18 cellular contexts compared by ENCODE assay signal in the genomic region with DNA sequence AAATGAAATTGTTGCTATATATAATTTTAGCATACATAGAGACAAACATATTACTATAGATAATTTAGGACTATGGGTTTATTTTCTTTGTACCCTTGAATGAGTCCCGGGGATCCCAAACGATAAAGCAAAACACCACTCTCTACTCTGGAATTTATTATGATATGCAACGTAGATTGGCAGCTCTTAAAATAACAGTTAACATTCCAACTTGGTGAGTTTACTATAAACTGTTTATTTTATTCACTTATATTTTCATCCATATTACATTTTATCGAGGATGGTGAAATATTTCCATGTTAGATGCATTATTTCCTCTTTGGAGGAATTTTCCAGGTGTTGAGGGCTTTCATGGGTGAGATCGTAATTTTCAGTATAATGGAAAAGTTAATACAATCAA.
DNase-seq lines count a peak whose midpoint lies in the region; ATAC-seq and TF ChIP-seq lines count a peak whose summit lies in the region.
"Had no signal": no experiment of that assay in that cellular context is flagged by ENCODE, and none has a peak within 500 bp of the region (broad histone marks: within the 10 kb centered on the region; RNA-seq: fewer than 3 reads in every experiment).

No MANE protein-coding gene starts in this region.

- TF ChIP-seq CTCF in astrocyte of the spinal cord (IDR thresholded peaks at IDR 0.05; ENCODE audit: low read depth, low read length) (no peak), fibroblast of the aortic adventitia (IDR thresholded peaks at IDR 0.05; ENCODE audit: insufficient read depth, low read length) (no peak)

- H3K4me3 ChIP-seq in astrocyte of the spinal cord (ENCODE audit: low read depth, low read length), result no peak overlapping the region
- H3K4me3 ChIP-seq in fibroblast of the aortic adventitia (ENCODE audit: low read depth, low read length), result no peak overlapping the region

- no peak for ATAC-seq in GM18498 (IDR thresholded peaks at IDR 0.05; ENCODE audit: unreplicated experiment)
- no peak for ATAC-seq in GM21576 (IDR thresholded peaks at IDR 0.05; ENCODE audit: unreplicated experiment)
- ATAC-seq in GM19467 (IDR thresholded peaks at IDR 0.05; ENCODE audit: unreplicated experiment), result no peak
- ATAC-seq: HepG2 had no signal

- DNase-seq in HS-27A (ENCODE audit: low read depth) (peak; percentile 30), astrocyte of the spinal cord (ENCODE audit: low read depth, low spot score) (peak; percentile 18), fibroblast of the aortic adventitia (ENCODE audit: low read depth) (peak; percentile 17), SKM-1 (lab: John Stamatoyannopoulos, UW; ENCODE audit: unreplicated experiment) (no peak)
- DNase-seq: Caco-2, GF-D8, HFFc6, KG1, MV-4-11, NCI-H1417 treated with DMSO at 0.1 percent for 48 hours, NCI-H187 treated with DMSO at 0.1 percent for 48 hours, NCI-H2227 treated with DMSO at 0.1 percent for 48 hours, NCI-H524, NCI-H82 had no signal

- in situ Hi-C loops in astrocyte of the spinal cord (cut with HindIII; ENCODE audit: low sequenced_read_pairs), result no loop called here
